ENCODE assay signal across 8 cellular contexts in the genomic region with DNA sequence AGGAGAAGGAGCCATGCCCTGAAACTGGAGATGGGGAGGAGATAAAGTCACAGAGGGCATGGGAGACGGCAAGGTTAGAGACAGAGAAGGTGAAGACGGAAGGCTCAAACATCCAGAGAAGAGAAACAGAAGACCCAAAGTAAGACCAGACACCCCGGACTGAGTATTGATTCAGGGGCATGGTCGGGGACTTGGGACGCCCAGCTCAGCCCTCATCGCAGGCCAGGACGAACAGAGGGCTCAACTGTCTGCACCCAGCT. TPM values are rescaled to one million over a fixed set of nuclear protein-coding genes. Genes with fewer than 3 reads are reported as not detected.
DNase-seq lines count a peak whose midpoint lies in the region; ATAC-seq and TF ChIP-seq lines count a peak whose summit lies in the region.

No MANE protein-coding gene starts in this region.

- peak overlapping the region; percentile 98 for H3K4me2 ChIP-seq in KMS-11

- no peak for DNase-seq in BE2C
- DNase-seq in dorsolateral prefrontal cortex = no peak
- no peak for DNase-seq in neural crest cell (ENCODE audit: low read depth, low spot score)
- DNase-seq in GM19240 (ENCODE audit: insufficient read length, low spot score) = no peak
- no peak for DNase-seq in Kasumi-1 (lab: John Stamatoyannopoulos, UW)
- no peak for DNase-seq in germinal center (ENCODE audit: low spot score)

- no peaks in the 10 kb centered on the region for H4K20me1 ChIP-seq in KMS-11 (ENCODE audit: insufficient read depth)

- peaks cover 27% of the 10 kb centered on the region for H3K27me3 Mint-ChIP-seq in neural crest cell (ENCODE audit: low read depth)

- intact Hi-C loops in dorsolateral prefrontal cortex (cut with DNase I) = loop anchor here (2.0 to 10.0 kb wide), 8 partner anchors 52 to 607 kb away; no protein-coding TSS in a partner anchor

- H3K9ac ChIP-seq in KMS-11 = peak overlapping the region; percentile 54; the same call in 1 of the 2 replicates

- no peaks in the 10 kb centered on the region for H3K4me1 ChIP-seq in BE2C
- H3K4me1 ChIP-seq in KMS-11 (ENCODE audit: low read depth, poor library complexity, severe bottlenecking) = peaks cover 26% of the 10 kb centered on the region

- H3K4me3 ChIP-seq in BE2C (ENCODE audit: low read depth, low read length) (peak overlapping the region; percentile 60), KMS-11 (IDR thresholded peaks at IDR 0.05; ENCODE audit: insufficient read depth, low read depth, low read length) (no peak overlapping the region), dorsolateral prefrontal cortex (peak overlapping the region; percentile 45 to 86 (median 74))

- H3K27ac ChIP-seq in KMS-11 = 0 out of 2 replicates have a peak overlapping the region, but pooled peaks have one; percentile 12
- H3K27ac ChIP-seq in dorsolateral prefrontal cortex = peak overlapping the region in 36 of 59 donors; percentile 1 to 89 (median 61)

- H3K9me3 ChIP-seq in BE2C = no peaks in the 10 kb centered on the region

- H3K27ac Mint-ChIP-seq in neural crest cell (ENCODE audit: unreplicated experiment) = peak overlapping the region; percentile 0

- no peak for ATAC-seq in HG03039 (IDR thresholded peaks at IDR 0.05; ENCODE audit: unreplicated experiment)

- peaks cover 45% of the 10 kb centered on the region for H3K79me2 ChIP-seq in KMS-11 (ENCODE audit: insufficient read depth, low read depth)

- no peak for TF ChIP-seq CTCF in BE2C (IDR thresholded peaks at IDR 0.05; ENCODE audit: low read depth, low read length)
- TF ChIP-seq CTCF in KMS-11 (conservative IDR thresholded peaks at IDR 0.05; ENCODE audit: low read depth, low read length) = no peak
- no peak for TF ChIP-seq CTCF in dorsolateral prefrontal cortex (IDR thresholded peaks at IDR 0.05 in 54 of 56, conservative IDR thresholded peaks at IDR 0.05 in 2 of 56; ENCODE audit: low read depth in 1 of 56, partially characterized antibody in 56 of 56)
- no peak for TF ChIP-seq CTCF in neural crest cell (conservative IDR thresholded peaks at IDR 0.05)

- peaks cover 2% of the 10 kb centered on the region for H3K36me3 Mint-ChIP-seq in neural crest cell (ENCODE audit: low read depth)

- no peaks in the 10 kb centered on the region for H3K36me3 ChIP-seq in BE2C
- no peaks in the 10 kb centered on the region for H3K36me3 ChIP-seq in KMS-11 (ENCODE audit: insufficient read depth)

- peak overlapping the region; percentile 47; the same call in 1 of the 2 replicates for H2AFZ ChIP-seq in KMS-11 (ENCODE audit: low read depth)

- H3K4me1 Mint-ChIP-seq in neural crest cell = peaks cover 48% of the 10 kb centered on the region

- H3K4me3 Mint-ChIP-seq in neural crest cell = peak overlapping the region; percentile 91

- no peaks in the 10 kb centered on the region for H3K9me3 Mint-ChIP-seq in neural crest cell

- H3K27me3 ChIP-seq in BE2C (peaks cover 26% of the 10 kb centered on the region), KMS-11 (ENCODE audit: insufficient read depth, low read depth) (no peaks in the 10 kb centered on the region), dorsolateral prefrontal cortex (peaks cover 0 to 14% (median 0%) of the 10 kb centered on the region in 45 donors)

RNA-seq across cellular contexts. Expression of gene XYLT1, which starts 1.1 kb away (rescaled TPM):
- 0.25 TPM for polyA plus RNA-seq in BE2C (2012; ENCODE audit: insufficient read depth, insufficient read length, low read depth)
- total RNA-seq in dorsolateral prefrontal cortex (10 to 100 TPM; 19.0 to 51.6 (median 33.3) TPM), neural crest cell (14.3 and 15.0 TPM in 2 replicates)
